ENCODE assay signal across 2 cellular contexts in genomic region chr3:184222521-184222920, GRCh38.
TF ChIP-seq lines count a peak whose summit lies in the region.

No MANE protein-coding gene starts in this region.

TF ChIP-seq in HepG2, 621 proteins besides CTCF, POLR2A, EP300 and RAD21:
- TF ChIP-seq KAT8 (CRISPR knock-in tag; IDR thresholded peaks at IDR 0.05) (no peak), JDP2 (CRISPR knock-in tag; IDR thresholded peaks at IDR 0.05; ENCODE audit: borderline replicate concordance) (no peak), ZNF703 (CRISPR knock-in tag; IDR thresholded peaks at IDR 0.05; ENCODE audit: borderline replicate concordance) (no peak), HNRNPLL (IDR thresholded peaks at IDR 0.05; ENCODE audit: low read depth, low read length, poor library complexity, severe bottlenecking) (no peak), ZNF737 (CRISPR knock-in tag; IDR thresholded peaks at IDR 0.05; ENCODE audit: borderline replicate concordance) (no peak), SOX13 (IDR thresholded peaks at IDR 0.05) (no peak), SOX13 (CRISPR knock-in tag; conservative IDR thresholded peaks at IDR 0.05 in 1 of 2, IDR thresholded peaks at IDR 0.05 in 1 of 2) (peak in 1 of 2 experiments; percentile 24; a peak in 1 of 4 replicates), FOSL2 (CRISPR knock-in tag; IDR thresholded peaks at IDR 0.05) (peak; percentile 18; the same call in 1 of the 2 replicates), ZNF629 (CRISPR knock-in tag; conservative IDR thresholded peaks at IDR 0.05) (no peak), ZNF260 (CRISPR knock-in tag; IDR thresholded peaks at IDR 0.05; ENCODE audit: borderline replicate concordance, low read depth) (no peak)
- TF ChIP-seq, protein P1, sequence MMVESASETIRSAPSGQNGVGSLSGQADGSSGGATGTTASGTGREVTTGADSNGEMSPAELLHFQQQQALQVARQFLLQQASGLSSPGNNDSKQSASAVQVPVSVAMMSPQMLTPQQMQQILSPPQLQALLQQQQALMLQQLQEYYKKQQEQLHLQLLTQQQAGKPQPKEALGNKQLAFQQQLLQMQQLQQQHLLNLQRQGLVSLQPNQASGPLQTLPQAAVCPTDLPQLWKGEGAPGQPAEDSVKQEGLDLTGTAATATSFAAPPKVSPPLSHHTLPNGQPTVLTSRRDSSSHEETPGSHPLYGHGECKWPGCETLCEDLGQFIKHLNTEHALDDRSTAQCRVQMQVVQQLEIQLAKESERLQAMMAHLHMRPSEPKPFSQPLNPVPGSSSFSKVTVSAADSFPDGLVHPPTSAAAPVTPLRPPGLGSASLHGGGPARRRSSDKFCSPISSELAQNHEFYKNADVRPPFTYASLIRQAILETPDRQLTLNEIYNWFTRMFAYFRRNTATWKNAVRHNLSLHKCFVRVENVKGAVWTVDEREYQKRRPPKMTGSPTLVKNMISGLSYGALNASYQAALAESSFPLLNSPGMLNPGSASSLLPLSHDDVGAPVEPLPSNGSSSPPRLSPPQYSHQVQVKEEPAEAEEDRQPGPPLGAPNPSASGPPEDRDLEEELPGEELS (CRISPR knock-in tag; IDR thresholded peaks at IDR 0.05) = no peak

TF ChIP-seq in HEK293, 187 proteins besides CTCF, POLR2A, EP300 and RAD21:
- TF ChIP-seq GLIS1 (tag by site-specific recombination; IDR thresholded peaks at IDR 0.05) (no peak), PRDM2 (tag by site-specific recombination; IDR thresholded peaks at IDR 0.05; ENCODE audit: borderline replicate concordance) (no peak), ZNF843 (tag by site-specific recombination; IDR thresholded peaks at IDR 0.05) (no peak), ZNF132 (tag by site-specific recombination; IDR thresholded peaks at IDR 0.05; ENCODE audit: borderline replicate concordance) (no peak), ZFHX2 (tag by site-specific recombination; conservative IDR thresholded peaks at IDR 0.05) (peak; percentile 16; the same call in 1 of the 2 replicates)
- TF ChIP-seq, protein P2, sequence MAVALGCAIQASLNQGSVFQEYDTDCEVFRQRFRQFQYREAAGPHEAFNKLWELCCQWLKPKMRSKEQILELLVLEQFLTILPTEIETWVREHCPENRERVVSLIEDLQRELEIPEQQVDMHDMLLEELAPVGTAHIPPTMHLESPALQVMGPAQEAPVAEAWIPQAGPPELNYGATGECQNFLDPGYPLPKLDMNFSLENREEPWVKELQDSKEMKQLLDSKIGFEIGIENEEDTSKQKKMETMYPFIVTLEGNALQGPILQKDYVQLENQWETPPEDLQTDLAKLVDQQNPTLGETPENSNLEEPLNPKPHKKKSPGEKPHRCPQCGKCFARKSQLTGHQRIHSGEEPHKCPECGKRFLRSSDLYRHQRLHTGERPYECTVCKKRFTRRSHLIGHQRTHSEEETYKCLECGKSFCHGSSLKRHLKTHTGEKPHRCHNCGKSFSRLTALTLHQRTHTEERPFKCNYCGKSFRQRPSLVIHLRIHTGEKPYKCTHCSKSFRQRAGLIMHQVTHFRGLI (tag by site-specific recombination; IDR thresholded peaks at IDR 0.05) = no peak
TF ChIP-seq in HEK293: peak in this region for 1.
